ENCODE assay signal across 12 cellular contexts in genomic region chrX:19832186-19832965, GRCh38.
"Had no signal": no experiment of that assay in that cellular context is flagged by ENCODE, and none has a peak within 500 bp of the region (broad histone marks: within the 10 kb centered on the region; RNA-seq: fewer than 3 reads in every experiment).

No MANE protein-coding gene starts in this region.

- ATAC-seq: activated CD8-positive, alpha-beta T cell treated with anti-CD3 and anti-CD28 coated beads for 36 hours; body of pancreas; sciatic nerve; SK-N-SH treated with all-trans-retinoic acid at 6 μM for 48 hours had no signal

- H3K4me3 Mint-ChIP-seq: activated CD8-positive, alpha-beta T cell treated with anti-CD3 and anti-CD28 coated beads for 36 hours; activated naive CD4-positive, alpha-beta T cell treated with anti-CD3 and anti-CD28 coated beads for 36 hours; activated T-helper 1 cell treated with anti-CD3 and anti-CD28 coated beads, Interleukin-12 subunit alpha, Interleukin-12 subunit beta, Interleukin-2, Interleukin-4 antibody, amounts not matched to agents 30 ng/mL and 10 ng/mL and 1 ng/mL, durations not matched to agents 14 hours and 24 hours and 36 hours; type B pancreatic cell had no signal

- H3K27ac Mint-ChIP-seq: activated CD8-positive, alpha-beta T cell treated with anti-CD3 and anti-CD28 coated beads for 36 hours; activated naive CD4-positive, alpha-beta T cell treated with anti-CD3 and anti-CD28 coated beads for 36 hours; activated T-helper 1 cell treated with anti-CD3 and anti-CD28 coated beads, Interleukin-12 subunit alpha, Interleukin-12 subunit beta, Interleukin-2, Interleukin-4 antibody, amounts not matched to agents 30 ng/mL and 10 ng/mL and 1 ng/mL, durations not matched to agents 14 hours and 24 hours and 36 hours; type B pancreatic cell had no signal

- H3K9me3 ChIP-seq: body of pancreas had no signal

- H3K27me3 ChIP-seq: body of pancreas had no signal

- H3K4me3 ChIP-seq: body of pancreas had no signal

- H3K27me3 Mint-ChIP-seq: activated CD8-positive, alpha-beta T cell treated with anti-CD3 and anti-CD28 coated beads for 36 hours; type B pancreatic cell had no signal

- H3K4me1 ChIP-seq: body of pancreas had no signal

- DNase-seq: activated CD8-positive, alpha-beta T cell treated with anti-CD3 and anti-CD28 coated beads for 36 hours; activated naive CD4-positive, alpha-beta T cell treated with anti-CD3 and anti-CD28 coated beads for 36 hours; body of pancreas; central memory CD4-positive, alpha-beta T cell; hippocampal formation; stimulated activated CD4-positive, alpha-beta T cell treated with anti-CD3 and anti-CD28 coated beads, Interleukin-2, amount 100 ng/mL, for 24 hours; stimulated activated naive CD4-positive, alpha-beta T cell; substantia nigra had no signal

- H3K36me3 Mint-ChIP-seq: type B pancreatic cell had no signal

- H3K27ac ChIP-seq: body of pancreas had no signal
